7 cellular contexts compared by ENCODE assay signal in genomic region chr4:69178751-69179205, GRCh38. TPM values are rescaled to one million over a fixed set of nuclear protein-coding genes. Genes with fewer than 3 reads are reported as not detected.
"Had no signal": no experiment of that assay in that cellular context is flagged by ENCODE, and none has a peak within 500 bp of the region (broad histone marks: within the 10 kb centered on the region; RNA-seq: fewer than 3 reads in every experiment).

No MANE protein-coding gene starts in this region.

RNA-seq across cellular contexts. Expression of gene UGT2B11, which starts 35.8 kb away (rescaled TPM):
- total RNA-seq: activated CD4-positive, alpha-beta memory T cell treated with anti-CD3 and anti-CD28 coated beads for 36 hours; activated CD4-positive, alpha-beta T cell treated with anti-CD3 and anti-CD28 coated beads, Interleukin-2, amount 10 ng/mL, durations not matched to agents 7 days and 5 days; activated naive CD4-positive, alpha-beta T cell treated with anti-CD3 and anti-CD28 coated beads, Interleukin-2, amount 50 U/mL, for 72 hours; activated T-cell treated with anti-CD3 and anti-CD28 coated beads, Interleukin-2, amount 50 U/mL, for 4 hours; astrocyte; RPMI7951; T-cell had no signal
